Comparison of ENCODE assay signal across 8 cellular contexts in the genomic region with DNA sequence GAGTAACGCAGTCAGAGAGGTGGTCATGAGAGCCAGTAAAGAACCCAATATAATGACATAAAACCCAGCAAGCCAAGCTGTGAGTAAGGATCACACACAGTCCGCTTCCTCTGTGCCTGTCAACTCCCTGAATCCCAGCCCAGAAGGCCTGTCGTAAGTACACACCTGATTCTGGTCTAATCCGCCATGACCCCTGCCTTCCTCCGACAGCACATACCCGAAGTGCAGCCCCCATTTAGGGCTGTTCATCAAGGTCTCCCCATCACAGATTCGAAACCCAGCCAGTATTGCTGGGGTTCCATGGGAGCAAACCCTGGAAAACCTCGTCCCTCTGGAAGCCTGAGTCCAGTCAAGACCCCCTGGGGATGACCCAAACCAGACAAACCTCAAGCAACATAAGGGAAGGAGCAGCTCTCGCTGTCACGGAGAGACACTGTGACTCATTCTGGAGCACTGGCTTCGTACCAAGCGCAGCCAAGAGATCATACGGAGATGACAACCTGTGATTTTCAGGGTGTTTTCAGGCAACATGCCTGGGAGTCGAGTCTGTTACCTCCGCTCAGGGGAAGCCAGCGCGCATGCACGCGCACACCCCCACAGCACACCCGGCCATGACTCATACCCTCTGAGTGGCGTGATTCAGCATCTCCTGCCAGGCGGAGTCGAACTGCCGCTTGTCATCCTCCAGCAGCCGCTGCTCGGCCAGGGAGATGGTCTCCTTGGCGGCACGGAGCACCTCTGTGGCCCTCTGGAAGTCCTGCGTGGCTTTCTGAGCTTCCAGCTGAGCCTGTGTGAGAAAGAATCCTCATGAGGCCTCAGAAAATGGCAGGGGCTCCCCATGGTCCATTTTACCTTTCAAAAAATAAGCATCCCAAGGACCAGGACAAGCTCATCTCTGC.
DNase-seq lines count a peak whose midpoint lies in the region; ATAC-seq, FAIRE-seq and TF ChIP-seq lines count a peak whose summit lies in the region.

No MANE protein-coding gene starts in this region.

- FAIRE-seq in urothelium cell line (lab: Jason Lieb, UNC): peak; percentile 72

- no peaks in the 10 kb centered on the region for H3K27me3 ChIP-seq in heart right ventricle

- DNase-seq in T follicular helper cell (ENCODE audit: low read depth) (peak; percentile 79), heart right ventricle (peak; percentile 83 to 84), retinal pigment epithelial cell (ENCODE audit: low read depth) (peak; percentile 95), urothelium cell line (ENCODE audit: low spot score) (peak; percentile 98), NCI-H2107 treated with DMSO at 0.1 percent for 48 hours (lab: John Stamatoyannopoulos, UW; ENCODE audit: unreplicated experiment) (no peak)
- DNase-seq in activated naive CD8-positive, alpha-beta T cell treated with anti-CD3 and anti-CD28 coated beads, Interleukin-2, amount 50 U/mL, for 16 hours (ENCODE audit: low read depth, low spot score): peak; percentile 68

- peak overlapping the region in 9 of 10 donors; percentile 31 to 92 (median 57) for H3K27ac ChIP-seq in heart right ventricle

- 56 to 68% methylated on average over 29 of the region's 29 CpGs for WGBS in heart right ventricle, 2 donors

- peaks cover 0 to 34% (median 0%) of the 10 kb centered on the region in 9 donors for H3K36me3 ChIP-seq in heart right ventricle

- no peaks in the 10 kb centered on the region for H3K9me3 ChIP-seq in heart right ventricle

- H3K4me1 ChIP-seq in heart right ventricle: peaks cover 0 to 65% (median 31%) of the 10 kb centered on the region in 9 donors

- H3K4me3 ChIP-seq in heart right ventricle: peak overlapping the region in 4 of 10 donors; percentile 0 to 13 (median 12)
- no peak overlapping the region for H3K4me3 ChIP-seq in retinal pigment epithelial cell (ENCODE audit: low read length)

- intact Hi-C loops in heart right ventricle (cut with DNase I): loop anchor here in 7 of 10 donors (2.0 to 10.0 kb wide), 8 partner anchors 61 to 288 kb away; a partner anchor contains a TSS

- no peak for TF ChIP-seq CTCF in heart right ventricle (IDR thresholded peaks at IDR 0.05)
- TF ChIP-seq CTCF in retinal pigment epithelial cell (conservative IDR thresholded peaks at IDR 0.05; ENCODE audit: low read depth, low read length): no peak

- peak; percentile 61 for ATAC-seq in GM18520 (IDR thresholded peaks at IDR 0.05; ENCODE audit: unreplicated experiment)
- ATAC-seq in HG03196 (IDR thresholded peaks at IDR 0.05; ENCODE audit: unreplicated experiment): peak; percentile 45
- ATAC-seq in heart right ventricle: peak; percentile 76 to 92 (median 86)
